Comparison of ENCODE assay signal across 9 cellular contexts in genomic region chr6:145929037-145929633, GRCh38. TPM values are rescaled to one million over a fixed set of nuclear protein-coding genes. Genes with fewer than 3 reads are reported as not detected.
DNase-seq lines count a peak whose midpoint lies in the region; ATAC-seq, FAIRE-seq and TF ChIP-seq lines count a peak whose summit lies in the region.
"Had no signal": no experiment of that assay in that cellular context is flagged by ENCODE, and none has a peak within 500 bp of the region (broad histone marks: within the 10 kb centered on the region; RNA-seq: fewer than 3 reads in every experiment).

No MANE protein-coding gene starts in this region.

- no peak for FAIRE-seq in urothelium cell line (lab: Jason Lieb, UNC)

- peaks cover 25% of the 10 kb centered on the region for H3K36me3 Mint-ChIP-seq in activated CD4-positive, alpha-beta T cell treated with anti-CD3 and anti-CD28 coated beads, Interleukin-2, amount 10 ng/mL, durations not matched to agents 24 days and 14 days (ENCODE audit: low read depth)
- peaks cover 25% of the 10 kb centered on the region for H3K36me3 Mint-ChIP-seq in activated naive CD8-positive, alpha-beta T cell treated with anti-CD3 and anti-CD28 coated beads, Interleukin-2, amount 50 U/mL, for 24 hours (ENCODE audit: low read depth)

- H3K4me1 Mint-ChIP-seq in activated CD4-positive, alpha-beta T cell treated with anti-CD3 and anti-CD28 coated beads, Interleukin-2, amount 10 ng/mL, durations not matched to agents 24 days and 14 days = peaks cover 1% of the 10 kb centered on the region
- H3K4me1 Mint-ChIP-seq in activated naive CD8-positive, alpha-beta T cell treated with anti-CD3 and anti-CD28 coated beads, Interleukin-2, amount 50 U/mL, for 24 hours = no peaks in the 10 kb centered on the region
- H3K4me1 Mint-ChIP-seq: activated naive CD8-positive, alpha-beta T cell treated with anti-CD3 and anti-CD28 coated beads, Interleukin-2, amount 10 ng/mL, durations not matched to agents 7 days and 5 days had no signal

- TF ChIP-seq CTCF in adrenal gland (IDR thresholded peaks at IDR 0.05) = peak; percentile 47 to 77 (median 64)

- H3K27ac ChIP-seq in adrenal gland = no peak overlapping the region

- no peaks in the 10 kb centered on the region for H3K4me1 ChIP-seq in adrenal gland (replicated peaks in 1 of 2)

- H3K27ac Mint-ChIP-seq in activated CD4-positive, alpha-beta T cell treated with anti-CD3 and anti-CD28 coated beads, Interleukin-2, amount 10 ng/mL, durations not matched to agents 24 days and 14 days = no peak overlapping the region
- no peak overlapping the region for H3K27ac Mint-ChIP-seq in activated naive CD8-positive, alpha-beta T cell treated with anti-CD3 and anti-CD28 coated beads, Interleukin-2, amount 50 U/mL, for 24 hours
- H3K27ac Mint-ChIP-seq: activated naive CD8-positive, alpha-beta T cell treated with anti-CD3 and anti-CD28 coated beads, Interleukin-2, amount 10 ng/mL, durations not matched to agents 7 days and 5 days had no signal

- no peak overlapping the region for H3K4me3 Mint-ChIP-seq in activated CD4-positive, alpha-beta T cell treated with anti-CD3 and anti-CD28 coated beads, Interleukin-2, amount 10 ng/mL, durations not matched to agents 24 days and 14 days
- H3K4me3 Mint-ChIP-seq in activated naive CD8-positive, alpha-beta T cell treated with anti-CD3 and anti-CD28 coated beads, Interleukin-2, amount 50 U/mL, for 24 hours = no peak overlapping the region
- H3K4me3 Mint-ChIP-seq: activated naive CD8-positive, alpha-beta T cell treated with anti-CD3 and anti-CD28 coated beads, Interleukin-2, amount 10 ng/mL, durations not matched to agents 7 days and 5 days had no signal

- intact Hi-C loops in activated CD4-positive, alpha-beta T cell treated with anti-CD3 and anti-CD28 coated beads, Interleukin-2, amount 10 ng/mL, durations not matched to agents 24 days and 14 days (cut with micrococcal nuclease) = loop anchor here (1.0 kb wide), 1 partner anchor 771 kb away; no protein-coding TSS in a partner anchor
- intact Hi-C loops in adrenal gland (cut with DNase I) = no loop called here

- peak; percentile 66 for DNase-seq in activated CD4-positive, alpha-beta T cell treated with anti-CD3 and anti-CD28 coated beads, Interleukin-2, amount 10 ng/mL, durations not matched to agents 24 days and 14 days
- DNase-seq in activated CD4-positive, alpha-beta T cell treated with anti-CD3 and anti-CD28 coated beads for 48 hours = no peak
- DNase-seq in NCI-H1048 (lab: John Stamatoyannopoulos, UW) (peak; percentile 20), adrenal gland (peak in 3 of 7 donors; percentile 9 to 25 (median 21)), inferior parietal cortex (ENCODE audit: extremely low spot score) (peak; percentile 77), urothelium cell line (ENCODE audit: low spot score) (peak; percentile 13)
- no peak for DNase-seq in activated naive CD8-positive, alpha-beta T cell treated with anti-CD3 and anti-CD28 coated beads, Interleukin-2, amount 50 U/mL, for 24 hours
- no peak for DNase-seq in activated CD4-positive, alpha-beta T cell treated with anti-CD3 and anti-CD28 coated beads, Interleukin-2, amount 50 U/mL, for 48 hours
- DNase-seq: activated naive CD8-positive, alpha-beta T cell treated with anti-CD3 and anti-CD28 coated beads, Interleukin-2, amount 10 ng/mL, durations not matched to agents 7 days and 5 days had no signal

- H3K9me3 Mint-ChIP-seq in activated CD4-positive, alpha-beta T cell treated with anti-CD3 and anti-CD28 coated beads, Interleukin-2, amount 10 ng/mL, durations not matched to agents 24 days and 14 days = no peaks in the 10 kb centered on the region
- no peaks in the 10 kb centered on the region for H3K9me3 Mint-ChIP-seq in activated naive CD8-positive, alpha-beta T cell treated with anti-CD3 and anti-CD28 coated beads, Interleukin-2, amount 50 U/mL, for 24 hours
- H3K9me3 Mint-ChIP-seq: activated naive CD8-positive, alpha-beta T cell treated with anti-CD3 and anti-CD28 coated beads, Interleukin-2, amount 10 ng/mL, durations not matched to agents 7 days and 5 days had no signal

- no peaks in the 10 kb centered on the region for H3K9me3 ChIP-seq in adrenal gland (replicated peaks in 1 of 3)

- H3K27me3 ChIP-seq in adrenal gland = no peaks in the 10 kb centered on the region

- H3K4me3 ChIP-seq in adrenal gland = no peak overlapping the region

- WGBS in adrenal gland, 4 donors = 23 to 36% (median 29%) methylated on average over 4 of the region's 4 CpGs

- H3K36me3 ChIP-seq in adrenal gland (replicated peaks in 1 of 2) = peaks cover 0 to 45% of the 10 kb centered on the region in 2 donors

- no peaks in the 10 kb centered on the region for H3K27me3 Mint-ChIP-seq in activated CD4-positive, alpha-beta T cell treated with anti-CD3 and anti-CD28 coated beads, Interleukin-2, amount 10 ng/mL, durations not matched to agents 24 days and 14 days
- H3K27me3 Mint-ChIP-seq in activated naive CD8-positive, alpha-beta T cell treated with anti-CD3 and anti-CD28 coated beads, Interleukin-2, amount 50 U/mL, for 24 hours = no peaks in the 10 kb centered on the region
- H3K27me3 Mint-ChIP-seq: activated naive CD8-positive, alpha-beta T cell treated with anti-CD3 and anti-CD28 coated beads, Interleukin-2, amount 10 ng/mL, durations not matched to agents 7 days and 5 days had no signal

- TF ChIP-seq POLR2A in adrenal gland (IDR thresholded peaks at IDR 0.05) = no peak

- no peak for ATAC-seq in activated naive CD8-positive, alpha-beta T cell treated with anti-CD3 and anti-CD28 coated beads, Interleukin-2, amount 50 U/mL, for 24 hours

RNA-seq across cellular contexts. Expression of gene SHPRH, which starts 35.0 kb away (rescaled TPM):
- 20.7 and 20.9 TPM in 2 replicates for total RNA-seq in activated CD4-positive, alpha-beta T cell treated with anti-CD3 and anti-CD28 coated beads, Interleukin-2, amount 10 ng/mL, durations not matched to agents 24 days and 14 days
- 10 to 100 TPM in 7 of 8 donors, 1 to 10 TPM in 1; 9.6 to 34.3 (median 14.5) TPM for total RNA-seq in adrenal gland
- polyA plus RNA-seq in adrenal gland = 1 to 10 TPM; 2.8 to 7.8 (median 4.9) TPM

Comparison
In these comparisons a context has a peak if more than half of its experiments do, and no peak if none do; other contexts are left out.
1. DNase-seq: peak in activated CD4-positive, alpha-beta T cell treated with anti-CD3 and anti-CD28 coated beads, Interleukin-2, amount 10 ng/mL, durations not matched to agents 24 days and 14 days (single experiment), NCI-H1048 (single experiment), inferior parietal cortex (single experiment) and urothelium cell line (single experiment); none in activated CD4-positive, alpha-beta T cell treated with anti-CD3 and anti-CD28 coated beads for 48 hours (single experiment), activated naive CD8-positive, alpha-beta T cell treated with anti-CD3 and anti-CD28 coated beads, Interleukin-2, amount 50 U/mL, for 24 hours (single experiment) and activated CD4-positive, alpha-beta T cell treated with anti-CD3 and anti-CD28 coated beads, Interleukin-2, amount 50 U/mL, for 48 hours (0 of 2).